ENCODE assay signal across 8 cellular contexts in the genomic region with DNA sequence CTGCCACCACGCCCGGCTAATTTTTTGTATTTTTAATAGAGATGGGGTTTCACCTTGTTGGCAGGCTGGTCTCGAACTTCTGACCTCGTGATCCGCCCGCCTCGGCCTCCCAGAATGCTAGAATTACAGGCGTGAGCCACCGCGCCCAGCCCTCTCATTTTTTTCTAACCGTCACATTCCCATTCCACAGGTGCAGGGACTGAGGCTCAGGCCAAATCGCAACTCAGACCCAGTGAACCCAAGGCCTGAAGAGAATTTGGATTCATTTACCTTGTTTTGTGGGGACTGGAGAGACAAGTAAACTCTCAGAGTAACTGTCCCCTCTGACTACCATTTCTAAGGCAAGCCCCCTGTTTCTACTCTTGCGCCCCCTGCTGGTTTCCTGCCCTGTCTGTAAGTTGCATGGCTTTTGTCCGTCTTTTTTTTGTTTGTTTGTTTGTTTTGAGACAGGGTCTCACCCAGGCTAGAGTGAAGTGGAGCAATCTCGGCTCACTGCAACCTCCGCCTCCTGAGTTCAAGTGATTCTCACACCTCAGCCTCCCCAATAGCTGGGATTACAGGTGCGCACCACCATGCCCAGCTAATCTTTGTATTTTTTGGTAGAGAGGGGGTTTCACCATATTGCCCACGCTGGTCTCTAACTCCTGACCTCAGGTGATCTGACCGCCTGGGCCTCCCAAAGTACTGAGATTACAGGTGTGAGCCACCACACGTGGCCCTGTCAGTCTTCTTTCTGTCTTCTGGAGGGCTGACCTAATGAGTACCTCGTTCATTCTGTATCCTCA. TPM values are rescaled to one million over a fixed set of nuclear protein-coding genes. Genes with fewer than 3 reads are reported as not detected.
DNase-seq lines count a peak whose midpoint lies in the region; ATAC-seq and TF ChIP-seq lines count a peak whose summit lies in the region.

No MANE protein-coding gene starts in this region.

- DNase-seq in AG04450 (ENCODE audit: low read depth, low spot score) (no peak), H7 (peak; percentile 82), SK-MEL-5 (ENCODE audit: low read depth, low spot score) (peak; percentile 75), Right ventricle myocardium superior (peak; percentile 83), GDM1 (lab: John Stamatoyannopoulos, UW) (no peak)
- DNase-seq in activated naive CD4-positive, alpha-beta T cell (lab: John Stamatoyannopoulos, UW), result peak in 3 of 4 experiments; percentile 53 to 66 (median 60)
- peak; percentile 51 to 82 (median 76) for DNase-seq in stimulated activated CD4-positive, alpha-beta T cell treated with anti-CD3 and anti-CD28 coated beads, Interleukin-12 subunit alpha, Interleukin-12 subunit beta, amount 100 ng/mL, for 48 hours (ENCODE audit: low read depth in 2 of 3, low spot score in 1 of 3)

- ATAC-seq in Right ventricle myocardium superior (ENCODE audit: poor library complexity) (no peak), HG02678 (IDR thresholded peaks at IDR 0.05; ENCODE audit: unreplicated experiment) (no peak)

- H3K9me3 ChIP-seq in AG04450 (ENCODE audit: control insufficient read depth, insufficient read depth, low read length), result no peaks in the 10 kb centered on the region

- TF ChIP-seq CTCF in AG04450 (IDR thresholded peaks at IDR 0.05; ENCODE audit: low read depth, low read length), result peak; percentile 78

- intact Hi-C loops in Right ventricle myocardium superior (cut with DNase I), result no loop called here

- H3K36me3 ChIP-seq in H7 (replicated peaks; ENCODE audit: control insufficient read depth, insufficient read depth, low read length), result no peaks in the 10 kb centered on the region; the same call in 1 of the 2 replicates

- in situ Hi-C loops in SK-MEL-5 (cut with HindIII; ENCODE audit: low pct_unique_long_range_greater_than_20kb, low sequenced_read_pairs), result no loop called here

- POLR2A ChIA-PET in AG04450 (lab: Yijun Ruan, JAX), result no interaction called here

- no peak overlapping the region for H3K4me3 ChIP-seq in AG04450 (ENCODE audit: low read depth, low read length)
- no peak overlapping the region for H3K4me3 ChIP-seq in H7 (ENCODE audit: insufficient read depth, low read depth, low read length)

- H3K27me3 ChIP-seq in AG04450 (ENCODE audit: control insufficient read depth, insufficient read depth, low read length) (no peaks in the 10 kb centered on the region), H7 (ENCODE audit: control insufficient read depth, insufficient read depth, low read length) (no peaks in the 10 kb centered on the region)

- CTCF ChIA-PET in AG04450 (lab: Charles Lee), result interaction anchor here (0.6 to 3.1 kb wide), 7 partner anchors 10 to 243 kb away, joined by 3 to 18 read pairs (median 5); no protein-coding TSS in a partner anchor

- no peak overlapping the region for H3K27ac ChIP-seq in AG04450 (ENCODE audit: low read depth, low read length)

RNA-seq across cellular contexts. Expression of a gene that starts 2.3 kb away (rescaled TPM):
- polyA plus RNA-seq in AG04450 (2011; rRNA removed), result 48.1 and 59.3 TPM in 2 replicates
- 41.8 and 59.4 TPM in 2 replicates for polyA minus RNA-seq in AG04450 (2011; rRNA and poly(A)+ RNA removed)
- 169 and 188 TPM in 2 replicates for total RNA-seq in H7 (2014; rRNA removed; shearing (Covaris generic))
- 52.7 and 61.9 TPM in 2 replicates for total RNA-seq in SK-MEL-5 (2014; rRNA removed; shearing (Covaris generic))
- polyA plus RNA-seq in SK-MEL-5 (2015; cell fraction: cytosol; rRNA removed), result 107 and 144 TPM in 2 replicates
- 158 and 177 TPM in 2 replicates for polyA plus RNA-seq in SK-MEL-5 (2015; cell fraction: nucleus; rRNA removed)
- total RNA-seq in Right ventricle myocardium superior, result 38.4 TPM

RNA-seq across cellular contexts. Expression of a gene that starts 2.7 kb away (rescaled TPM):
- polyA plus RNA-seq in AG04450 (2011; rRNA removed), result 12.1 and 12.6 TPM in 2 replicates
- 6.4 and 10.8 TPM in 2 replicates for polyA minus RNA-seq in AG04450 (2011; rRNA and poly(A)+ RNA removed)
- 15.8 and 22.4 TPM in 2 replicates for total RNA-seq in H7 (2014; rRNA removed; shearing (Covaris generic))
- total RNA-seq in SK-MEL-5 (2014; rRNA removed; shearing (Covaris generic)), result 10.3 and 11.3 TPM in 2 replicates
- polyA plus RNA-seq in SK-MEL-5 (2015; cell fraction: cytosol; rRNA removed), result 25.0 and 25.4 TPM in 2 replicates
- polyA plus RNA-seq in SK-MEL-5 (2015; cell fraction: nucleus; rRNA removed), result 63.1 and 65.4 TPM in 2 replicates
- 13.9 TPM for total RNA-seq in Right ventricle myocardium superior

RNA-seq across cellular contexts. Expression of a gene that starts 31.6 kb away (rescaled TPM):
- 6.7 and 10.3 TPM in 2 replicates for polyA plus RNA-seq in AG04450 (2011; rRNA removed)
- polyA minus RNA-seq in AG04450 (2011; rRNA and poly(A)+ RNA removed), result 15.2 and 18.8 TPM in 2 replicates
- total RNA-seq in H7 (2014; rRNA removed; shearing (Covaris generic)), result 29.4 and 29.5 TPM in 2 replicates
- 3.2 and 4.6 TPM in 2 replicates for total RNA-seq in SK-MEL-5 (2014; rRNA removed; shearing (Covaris generic))
- polyA plus RNA-seq in SK-MEL-5 (2015; cell fraction: cytosol; rRNA removed), result 11.4 and 12.2 TPM in 2 replicates
- polyA plus RNA-seq in SK-MEL-5 (2015; cell fraction: nucleus; rRNA removed), result 22.6 and 25.8 TPM in 2 replicates
- total RNA-seq in Right ventricle myocardium superior, result 10.1 TPM

RNA-seq across cellular contexts. Expression of a gene that starts 39.9 kb away (rescaled TPM):
- polyA plus RNA-seq in AG04450 (2011; rRNA removed), result 314 and 342 TPM in 2 replicates
- 284 and 361 TPM in 2 replicates for polyA minus RNA-seq in AG04450 (2011; rRNA and poly(A)+ RNA removed)
- 156 and 203 TPM in 2 replicates for total RNA-seq in H7 (2014; rRNA removed; shearing (Covaris generic))
- total RNA-seq in SK-MEL-5 (2014; rRNA removed; shearing (Covaris generic)), result 90.2 and 105 TPM in 2 replicates
- 221 and 258 TPM in 2 replicates for polyA plus RNA-seq in SK-MEL-5 (2015; cell fraction: cytosol; rRNA removed)
- polyA plus RNA-seq in SK-MEL-5 (2015; cell fraction: nucleus; rRNA removed), result 61.7 and 70.8 TPM in 2 replicates
- total RNA-seq in Right ventricle myocardium superior, result 7.0 TPM

Comparison
In these comparisons a context has a peak if more than half of its experiments do, and no peak if none do; other contexts are left out.
1. DNase-seq: peak in H7 (single experiment), SK-MEL-5 (single experiment), activated naive CD4-positive, alpha-beta T cell (3 of 4), Right ventricle myocardium superior (single experiment) and stimulated activated CD4-positive, alpha-beta T cell treated with anti-CD3 and anti-CD28 coated beads, Interleukin-12 subunit alpha, Interleukin-12 subunit beta, amount 100 ng/mL, for 48 hours (3 of 3); none in AG04450 (single experiment) and GDM1 (single experiment).